In the genomic region with DNA sequence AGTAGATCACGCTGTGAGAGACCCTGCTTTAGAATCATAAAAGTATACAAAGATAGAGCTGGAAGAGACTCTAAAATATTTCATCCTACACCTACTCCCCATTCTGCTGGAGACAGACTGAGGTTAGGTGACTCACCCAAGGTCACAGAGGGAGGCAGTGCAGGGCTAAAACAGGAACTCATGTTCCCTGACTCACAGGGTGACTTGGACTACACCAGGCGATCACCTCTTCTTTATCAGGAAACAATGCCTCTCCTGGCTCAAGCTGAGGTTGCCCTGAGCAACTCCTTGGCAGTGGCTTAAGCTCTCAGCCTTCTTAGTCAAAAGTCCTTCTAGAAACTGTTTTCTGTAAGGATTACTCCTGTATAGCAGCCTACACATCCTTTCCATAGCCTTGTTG, we compare ENCODE assay signal across 1 cellular context.
A peak's percentile ranks its signal among the peaks of the same experiment; 100 is the strongest.
TF ChIP-seq lines count a peak whose summit lies in the region.

No MANE protein-coding gene starts in this region.

TF ChIP-seq in K562, 482 proteins besides CTCF, POLR2A, EP300 and RAD21 (continued from another document):
- TF ChIP-seq SOX6 (IDR thresholded peaks at IDR 0.05): peak; percentile 46; the same call in 1 of the 2 replicates
- no peak for TF ChIP-seq ZNF77 (CRISPR knock-in tag; IDR thresholded peaks at IDR 0.05)
- peak; percentile 92 for TF ChIP-seq JUND (IDR thresholded peaks at IDR 0.05; ENCODE audit: borderline replicate concordance, low read depth, low read length)
- peak; percentile 92 for TF ChIP-seq JUND (tag; IDR thresholded peaks at IDR 0.05; ENCODE audit: borderline replicate concordance, low read depth, low read length)
- TF ChIP-seq DPF2 (IDR thresholded peaks at IDR 0.05): peak; percentile 61
- TF ChIP-seq FOS (IDR thresholded peaks at IDR 0.05; ENCODE audit: extremely low read depth, insufficient read length): peak; percentile 12
- TF ChIP-seq FOXJ3 (CRISPR knock-in tag; IDR thresholded peaks at IDR 0.05): no peak
- TF ChIP-seq ZKSCAN8 (CRISPR knock-in tag; IDR thresholded peaks at IDR 0.05): no peak
- peak; percentile 67; the same call in 1 of the 2 replicates for TF ChIP-seq SMARCA4 (IDR thresholded peaks at IDR 0.05)
- no peak for TF ChIP-seq MEIS2 (IDR thresholded peaks at IDR 0.05; ENCODE audit: partially characterized antibody)
- no peak for TF ChIP-seq NR2F6 (CRISPR knock-in tag; IDR thresholded peaks at IDR 0.05)
- TF ChIP-seq, protein P1, sequence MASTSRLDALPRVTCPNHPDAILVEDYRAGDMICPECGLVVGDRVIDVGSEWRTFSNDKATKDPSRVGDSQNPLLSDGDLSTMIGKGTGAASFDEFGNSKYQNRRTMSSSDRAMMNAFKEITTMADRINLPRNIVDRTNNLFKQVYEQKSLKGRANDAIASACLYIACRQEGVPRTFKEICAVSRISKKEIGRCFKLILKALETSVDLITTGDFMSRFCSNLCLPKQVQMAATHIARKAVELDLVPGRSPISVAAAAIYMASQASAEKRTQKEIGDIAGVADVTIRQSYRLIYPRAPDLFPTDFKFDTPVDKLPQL (IDR thresholded peaks at IDR 0.05; ENCODE audit: extremely low read depth, insufficient read length): no peak
- TF ChIP-seq FIP1L1 (IDR thresholded peaks at IDR 0.05; ENCODE audit: low read depth, low read length, poor library complexity, severe bottlenecking): no peak
- TF ChIP-seq KDM5B (IDR thresholded peaks at IDR 0.05; ENCODE audit: insufficient replicate concordance, low read depth, low read length): no peak
- no peak for TF ChIP-seq ZNF408 (CRISPR knock-in tag; IDR thresholded peaks at IDR 0.05; ENCODE audit: low read depth)
- TF ChIP-seq FOSL1 (tag; conservative IDR thresholded peaks at IDR 0.05): peak; percentile 97
- no peak for TF ChIP-seq MXI1 (IDR thresholded peaks at IDR 0.05; ENCODE audit: low read depth, low read length)
- peak; percentile 93 for TF ChIP-seq SPI1 (IDR thresholded peaks at IDR 0.05; ENCODE audit: borderline replicate concordance, low read depth, low read length)
- TF ChIP-seq JUN (IDR thresholded peaks at IDR 0.05; ENCODE audit: borderline replicate concordance, low read depth, low read length): peak; percentile 89
- TF ChIP-seq JUN (CRISPR knock-in tag; IDR thresholded peaks at IDR 0.05; ENCODE audit: borderline replicate concordance): no peak
- peak; percentile 67 for TF ChIP-seq RFX1 (IDR thresholded peaks at IDR 0.05)
- 0 out of 2 replicates have a peak, but pooled peaks have one; percentile 40 for TF ChIP-seq JUNB (CRISPR knock-in tag; conservative IDR thresholded peaks at IDR 0.05)
- TF ChIP-seq ZNF695 (CRISPR knock-in tag; IDR thresholded peaks at IDR 0.05): no peak
- TF ChIP-seq SMARCE1 (IDR thresholded peaks at IDR 0.05): peak; percentile 50; the same call in 1 of the 2 replicates
- no peak for TF ChIP-seq MAFF (IDR thresholded peaks at IDR 0.05; ENCODE audit: low read length)
- TF ChIP-seq CREM (IDR thresholded peaks at IDR 0.05; ENCODE audit: low read depth): 0 out of 2 replicates have a peak, but pooled peaks have one; percentile 40
